Comparison of ENCODE assay signal across 20 cellular contexts in genomic region chr20:35830264-35830663, GRCh38. TPM values are rescaled to one million over a fixed set of nuclear protein-coding genes. Genes with fewer than 3 reads are reported as not detected.
A peak's percentile ranks its signal among the peaks of the same experiment; 100 is the strongest.
DNase-seq lines count a peak whose midpoint lies in the region; ATAC-seq, FAIRE-seq and TF ChIP-seq lines count a peak whose summit lies in the region.
"Had no signal": no experiment of that assay in that cellular context is flagged by ENCODE, and none has a peak within 500 bp of the region (broad histone marks: within the 10 kb centered on the region; RNA-seq: fewer than 3 reads in every experiment).

No MANE protein-coding gene starts in this region.

- H3K27me3 Mint-ChIP-seq in CD4-positive, alpha-beta T cell: no peaks in the 10 kb centered on the region
- no peaks in the 10 kb centered on the region for H3K27me3 Mint-ChIP-seq in CD4-positive, alpha-beta memory T cell
- H3K27me3 Mint-ChIP-seq: CD4-positive, CD25-positive, alpha-beta regulatory T cell; IgD-negative memory B cell had no signal

- no peak for DNase-seq in CD4-positive, alpha-beta T cell
- DNase-seq in CD4-positive, alpha-beta memory T cell: no peak
- DNase-seq in K562 (ENCODE audit: extremely low read depth in 1 of 4, low spot score in 3 of 4): no peak
- DNase-seq in gastrocnemius medialis: no peak
- DNase-seq in OCI-LY7 (ENCODE audit: low spot score): no peak
- no peak for DNase-seq in NCI-H187 treated with DMSO at 0.1 percent for 48 hours (lab: John Stamatoyannopoulos, UW)
- DNase-seq: ACHN; BE2C; C1 segment of cervical spinal cord; CD4-positive, CD25-positive, alpha-beta regulatory T cell; DMS153; DMS79; GDM1 had no signal

- H4K20me1 ChIP-seq in K562 (replicated peaks; ENCODE audit: control insufficient read depth, insufficient read depth, low read length) (no peaks in the 10 kb centered on the region), OCI-LY7 (ENCODE audit: insufficient read depth, low read length) (no peaks in the 10 kb centered on the region)

- no peaks in the 10 kb centered on the region for H3K9me3 Mint-ChIP-seq in CD4-positive, alpha-beta T cell
- H3K9me3 Mint-ChIP-seq in CD4-positive, alpha-beta memory T cell: peaks cover 0 to 4% (median 0%) of the 10 kb centered on the region in 8 donors
- H3K9me3 Mint-ChIP-seq: CD4-positive, CD25-positive, alpha-beta regulatory T cell; IgD-negative memory B cell had no signal

- TF ChIP-seq POLR2A in K562 (conservative IDR thresholded peaks at IDR 0.05) (no peak), gastrocnemius medialis (IDR thresholded peaks at IDR 0.05) (no peak)

- BruUV-seq in K562 (replicated peaks; lab: Mats Ljungman, UMichigan): no TSS peak
- BruUV-seq in OCI-LY7 (replicated peaks; lab: Mats Ljungman, UMichigan): no TSS peak

- H3K4me1 Mint-ChIP-seq in CD4-positive, alpha-beta T cell (ENCODE audit: low read depth): peaks cover 47% of the 10 kb centered on the region
- H3K4me1 Mint-ChIP-seq in CD4-positive, alpha-beta memory T cell: peaks cover 34 to 46% (median 42%) of the 10 kb centered on the region in 4 donors

- peak overlapping the region; percentile 10 for H3K27ac Mint-ChIP-seq in CD4-positive, alpha-beta T cell
- H3K27ac Mint-ChIP-seq in CD4-positive, alpha-beta memory T cell: peak overlapping the region in 4 of 7 donors; percentile 3 to 87 (median 44)
- H3K27ac Mint-ChIP-seq: IgD-negative memory B cell had no signal

- H2AFZ ChIP-seq in K562 (ENCODE audit: low read depth, low read length) (no peak overlapping the region), OCI-LY7 (ENCODE audit: low read length) (no peak overlapping the region)
- H2AFZ ChIP-seq: GM23248 had no signal

- H3K9me3 ChIP-seq in CD4-positive, alpha-beta T cell (ENCODE audit: control insufficient read depth, low read length): no peaks in the 10 kb centered on the region
- no peaks in the 10 kb centered on the region for H3K9me3 ChIP-seq in CD4-positive, alpha-beta memory T cell (ENCODE audit: control insufficient read depth in 1 of 2, low read length in 2 of 2)
- no peaks in the 10 kb centered on the region for H3K9me3 ChIP-seq in K562 (replicated peaks; ENCODE audit: control insufficient read depth, insufficient read depth, low read depth, low read length)
- no peaks in the 10 kb centered on the region for H3K9me3 ChIP-seq in gastrocnemius medialis
- no peaks in the 10 kb centered on the region for H3K9me3 ChIP-seq in OCI-LY7 (ENCODE audit: low read length)
- H3K9me3 ChIP-seq: HAP-1 had no signal

- intact Hi-C loops in CD4-positive, alpha-beta T cell (cut with DNase I, micrococcal nuclease): no loop called here
- intact Hi-C loops in CD4-positive, alpha-beta memory T cell (cut with micrococcal nuclease): no loop called here
- intact Hi-C loops in K562 (cut with micrococcal nuclease): no loop called here
- intact Hi-C loops in gastrocnemius medialis (cut with DNase I; ENCODE audit: low total_unique reads): no loop called here
- intact Hi-C loops in OCI-LY7 (cut with micrococcal nuclease; ENCODE audit: unreplicated experiment): no loop called here

- H3K4me3 ChIP-seq in CD4-positive, alpha-beta memory T cell (ENCODE audit: low read length in 2 of 2): no peak overlapping the region
- H3K4me3 ChIP-seq in K562 (no peak overlapping the region), gastrocnemius medialis (no peak overlapping the region), OCI-LY7 (ENCODE audit: low read depth, low read length, poor library complexity, severe bottlenecking) (no peak overlapping the region)
- H3K4me3 ChIP-seq: GM23248, HAP-1 had no signal

- H3K9me2 ChIP-seq in OCI-LY7 (ENCODE audit: insufficient read depth, low read length): no peaks in the 10 kb centered on the region

- TF ChIP-seq EP300 in K562 (IDR thresholded peaks at IDR 0.05; ENCODE audit: low read length): no peak

- CTCF ChIA-PET in CD4-positive, alpha-beta T cell (lab: Charles Lee): no interaction called here
- CTCF ChIA-PET in CD4-positive, alpha-beta memory T cell (lab: Charles Lee; ENCODE audit: partially characterized antibody): no interaction called here
- CTCF ChIA-PET in K562 (lab: Yijun Ruan, JAX; ENCODE audit: low intra/inter-chr PET ratio) (no interaction called here), OCI-LY7 (lab: Charles Lee; ENCODE audit: unreplicated experiment) (no interaction called here)

- no peak for ATAC-seq in CD4-positive, alpha-beta T cell (ENCODE audit: poor library complexity)
- no peak for ATAC-seq in K562
- no peak for ATAC-seq in gastrocnemius medialis

- H3K9me1 ChIP-seq in K562 (ENCODE audit: control insufficient read depth, insufficient read depth, low read length): no peaks in the 10 kb centered on the region

- H3K4me2 ChIP-seq in K562 (ENCODE audit: insufficient read depth, low read length) (no peak overlapping the region), OCI-LY7 (ENCODE audit: low read length) (no peak overlapping the region)

- H3K9ac ChIP-seq in K562 (ENCODE audit: insufficient read depth in 1 of 2, low read depth in 2 of 2, low read length in 2 of 2): no peak overlapping the region
- H3K9ac ChIP-seq: GM23248 had no signal

- H3K4me3 Mint-ChIP-seq in CD4-positive, alpha-beta T cell: no peak overlapping the region
- H3K4me3 Mint-ChIP-seq in CD4-positive, alpha-beta memory T cell: no peak overlapping the region
- H3K4me3 Mint-ChIP-seq: CD4-positive, CD25-positive, alpha-beta regulatory T cell had no signal

- H3K36me3 ChIP-seq in CD4-positive, alpha-beta memory T cell (ENCODE audit: insufficient read depth, low read length): no peaks in the 10 kb centered on the region
- H3K36me3 ChIP-seq in K562 (ENCODE audit: control insufficient read depth, insufficient read depth, low read length) (peaks cover 4% of the 10 kb centered on the region; the same call in 1 of the 3 replicates), gastrocnemius medialis (no peaks in the 10 kb centered on the region), OCI-LY7 (ENCODE audit: insufficient read depth, low read length) (peaks cover 28% of the 10 kb centered on the region)
- H3K36me3 ChIP-seq: HAP-1 had no signal

- H3K4me1 ChIP-seq in CD4-positive, alpha-beta memory T cell (ENCODE audit: insufficient read depth, low read length): peaks cover 10% of the 10 kb centered on the region
- H3K4me1 ChIP-seq in K562 (replicated peaks in 1 of 2; ENCODE audit: control insufficient read depth in 2 of 2, insufficient read depth in 2 of 2, low read length in 2 of 2) (peaks cover 8 to 14% of the 10 kb centered on the region in 2 experiments; a peak in 4 of 5 replicates), gastrocnemius medialis (peaks cover 32 to 34% of the 10 kb centered on the region in 2 donors), OCI-LY7 (ENCODE audit: insufficient read depth, low read length, poor library complexity, severe bottlenecking) (no peaks in the 10 kb centered on the region)
- H3K4me1 ChIP-seq: BE2C, HAP-1 had no signal

- POLR2A ChIA-PET in CD4-positive, alpha-beta T cell (lab: Charles Lee): interaction anchor here (1.0 kb wide), 1 partner anchor 10 kb away, joined by 3 read pairs; no protein-coding TSS in a partner anchor
- POLR2A ChIA-PET in CD4-positive, alpha-beta memory T cell (lab: Charles Lee; ENCODE audit: partially characterized antibody): no interaction called here
- POLR2A ChIA-PET in K562 (lab: Yijun Ruan, JAX) (interaction anchor here (0.9 kb wide), 1 partner anchor 19 kb away, joined by 4 read pairs; no protein-coding TSS in a partner anchor), OCI-LY7 (lab: Charles Lee) (interaction anchor here (0.6 kb wide), 1 partner anchor 31 kb away, joined by 3 read pairs; no protein-coding TSS in a partner anchor)

- no peak for FAIRE-seq in K562 (lab: Jason Lieb, UNC)
- FAIRE-seq: A204.1, GM12892, GM18507 had no signal

- peaks cover 75% of the 10 kb centered on the region for H3K36me3 Mint-ChIP-seq in CD4-positive, alpha-beta T cell (ENCODE audit: low read depth)
- H3K36me3 Mint-ChIP-seq in CD4-positive, alpha-beta memory T cell: peaks cover 31 to 33% of the 10 kb centered on the region in 2 donors

- H3K27me3 ChIP-seq in CD4-positive, alpha-beta T cell (ENCODE audit: control insufficient read depth, insufficient read depth, low read length): no peaks in the 10 kb centered on the region
- H3K27me3 ChIP-seq in CD4-positive, alpha-beta memory T cell (ENCODE audit: insufficient read depth, low read length): no peaks in the 10 kb centered on the region
- H3K27me3 ChIP-seq in K562 (ENCODE audit: control insufficient read depth in 2 of 2, insufficient read depth in 2 of 2, low read length in 2 of 2) (no peaks in the 10 kb centered on the region), gastrocnemius medialis (no peaks in the 10 kb centered on the region)
- H3K27me3 ChIP-seq: BE2C had no signal

- H3K27ac ChIP-seq in CD4-positive, alpha-beta T cell (ENCODE audit: low read depth, low read length): no peak overlapping the region
- no peak overlapping the region for H3K27ac ChIP-seq in CD4-positive, alpha-beta memory T cell (ENCODE audit: low read depth, low read length)
- H3K27ac ChIP-seq in K562 (ENCODE audit: extremely low read depth, low read depth, low read length) (no peak overlapping the region), gastrocnemius medialis (peak overlapping the region; percentile 78 to 91 (median 84)), OCI-LY7 (ENCODE audit: low read depth, low read length, poor library complexity, severe bottlenecking) (no peak overlapping the region)
- H3K27ac ChIP-seq: GM23248, HL-60 had no signal

- peaks cover 10% of the 10 kb centered on the region for H3K79me2 ChIP-seq in K562 (ENCODE audit: control insufficient read depth, insufficient read depth, low read length)
- H3K79me2 ChIP-seq in OCI-LY7 (ENCODE audit: insufficient read depth, low read depth, low read length): no peaks in the 10 kb centered on the region

- no peak for TF ChIP-seq CTCF in CD4-positive, alpha-beta T cell (IDR thresholded peaks at IDR 0.05)
- TF ChIP-seq CTCF in K562 (IDR thresholded peaks at IDR 0.05 in 2 of 3, conservative IDR thresholded peaks at IDR 0.05 in 1 of 3; ENCODE audit: insufficient read depth in 2 of 3, low read depth in 1 of 3, low read length in 3 of 3): no peak
- TF ChIP-seq CTCF in gastrocnemius medialis (IDR thresholded peaks at IDR 0.05 in 4 of 5, conservative IDR thresholded peaks at IDR 0.05 in 1 of 5): no peak
- TF ChIP-seq CTCF in OCI-LY7 (conservative IDR thresholded peaks at IDR 0.05; ENCODE audit: low read length): no peak

- in situ Hi-C loops in K562 (cut with MboI): no loop called here
- in situ Hi-C loops in gastrocnemius medialis (cut with MboI; ENCODE audit: low sequenced_read_pairs in 4 of 4): no loop called here

- TF ChIP-seq RAD21 in K562 (CRISPR knock-in tag; conservative IDR thresholded peaks at IDR 0.05 in 1 of 2, IDR thresholded peaks at IDR 0.05 in 1 of 2): no peak

RNA-seq across cellular contexts. Expression of gene PHF20, which starts 58.4 kb away (rescaled TPM):
- total RNA-seq in CD4-positive, alpha-beta T cell: 100 to 1,000 TPM; 119 to 126 TPM
- 10 to 100 TPM; 72.9 to 82.3 TPM for total RNA-seq in CD4-positive, alpha-beta memory T cell
- polyA plus RNA-seq in CD4-positive, alpha-beta memory T cell: 100 to 1,000 TPM; 106 to 126 TPM
- 82.3 and 150 TPM in 2 replicates for total RNA-seq in K562 (2011; cell fraction: chromatin; rRNA removed; ENCODE audit: low replicate concordance)
- 62.7 and 66.5 TPM in 2 replicates for total RNA-seq in K562 (2011; cell fraction: nucleolus; rRNA removed)
- 101 and 125 TPM in 2 replicates for total RNA-seq in K562 (2011; cell fraction: nucleoplasm; rRNA removed)
- total RNA-seq in K562 (2014; rRNA removed): 54.2 and 60.3 TPM in 2 replicates
- 77.2 and 85.9 TPM in 2 replicates for total RNA-seq in K562 (2014; rRNA removed; fragmentation: Illumina TruSeq; extraction: Trizol)
- 63.2 and 66.1 TPM in 2 replicates for total RNA-seq in K562 (2015; rRNA removed; fragmentation: Illumina TruSeq; extraction: Trizol)
- 49.9 and 55.1 TPM in 2 replicates for total RNA-seq in K562 (2021)
- 35.7 and 49.9 TPM in 2 replicates for polyA plus RNA-seq in K562 (2011; rRNA removed)
- polyA plus RNA-seq in K562 (2011; cell fraction: cytosol; rRNA removed): 31.1 and 34.8 TPM in 2 replicates
- polyA plus RNA-seq in K562 (2011; cell fraction: nucleus; rRNA removed): 30.2 and 32.2 TPM in 2 replicates
- polyA plus RNA-seq in K562 (2012): 43.2 and 96.3 TPM in 2 replicates
- 70.7 and 75.0 TPM in 2 replicates for polyA plus RNA-seq in K562 (2014; fragmentation: Illumina TruSeq; extraction: Trizol)
- polyA plus RNA-seq in K562 (2014; fragmentation: Nextera tagmentation; extraction: Ambion mirVana): 100 to 1,000 TPM; 178 to 196 TPM
- polyA plus RNA-seq in K562 (2014; rRNA removed): 83.3 and 86.9 TPM in 2 replicates
- polyA minus RNA-seq in K562 (2011; rRNA and poly(A)+ RNA removed): 59.5 and 68.3 TPM in 2 replicates
- polyA minus RNA-seq in K562 (2011; cell fraction: cytosol; rRNA and poly(A)+ RNA removed): 24.5 and 25.3 TPM in 2 replicates
- 17.8 and 39.2 TPM in 2 replicates for polyA minus RNA-seq in K562 (2011; cell fraction: nucleus; rRNA and poly(A)+ RNA removed)
- 10 to 100 TPM; 72.6 to 91.9 (median 82.2) TPM for total RNA-seq in gastrocnemius medialis
- 37.9 and 43.6 TPM in 2 replicates for total RNA-seq in OCI-LY7 (2014; rRNA removed; shearing (Covaris generic))
- 47.8 and 51.4 TPM in 2 replicates for total RNA-seq in OCI-LY7 (2022)

Comparison
In these comparisons a context has a peak if more than half of its experiments do, and no peak if none do; other contexts are left out.
1. H3K27ac ChIP-seq: peak in gastrocnemius medialis (4 of 4); none in CD4-positive, alpha-beta T cell (single experiment), CD4-positive, alpha-beta memory T cell (single experiment), K562 (single experiment) and OCI-LY7 (single experiment).